ENCODE assay signal across 18 cellular contexts in genomic region chr17:72587156-72587555, GRCh38.
DNase-seq lines count a peak whose midpoint lies in the region; ATAC-seq, FAIRE-seq and TF ChIP-seq lines count a peak whose summit lies in the region.
"Had no signal": no experiment of that assay in that cellular context is flagged by ENCODE, and none has a peak within 500 bp of the region (broad histone marks: within the 10 kb centered on the region; RNA-seq: fewer than 3 reads in every experiment).

No MANE protein-coding gene starts in this region.

- H3K4me2 ChIP-seq in GM23338, result no peak overlapping the region

- H3K36me3 Mint-ChIP-seq in GM23338 (ENCODE audit: low read depth), result no peaks in the 10 kb centered on the region; the same call in 2 of the 3 replicates
- peaks cover 4% of the 10 kb centered on the region for H3K36me3 Mint-ChIP-seq in neural crest cell (ENCODE audit: low read depth)

- no peak for TF ChIP-seq CTCF in GM23338 (conservative IDR thresholded peaks at IDR 0.05; ENCODE audit: low read depth in 2 of 2)
- no peak for TF ChIP-seq CTCF in RWPE1 (conservative IDR thresholded peaks at IDR 0.05; ENCODE audit: low read depth)
- no peak for TF ChIP-seq CTCF in neural crest cell (conservative IDR thresholded peaks at IDR 0.05)

- H3K4me3 Mint-ChIP-seq in GM23338 (no peak overlapping the region), neural crest cell (peak overlapping the region; percentile 71)
- H3K4me3 Mint-ChIP-seq: stimulated activated naive CD8-positive, alpha-beta T cell treated with anti-CD3 and anti-CD28 coated beads, Interleukin-15, amount 100 ng/mL, for 72 hours had no signal

- no peaks in the 10 kb centered on the region for H3F3A ChIP-seq in GM23338 (replicated peaks; ENCODE audit: low read depth)

- peaks cover 16% of the 10 kb centered on the region for H3K4me1 ChIP-seq in GM23338 (ENCODE audit: insufficient read depth)
- H3K4me1 ChIP-seq: ascending aorta had no signal

- H3K4me1 Mint-ChIP-seq in GM23338 (peaks cover 37% of the 10 kb centered on the region), neural crest cell (peaks cover 38% of the 10 kb centered on the region)

- H4K20me1 ChIP-seq in GM23338 (replicated peaks; ENCODE audit: insufficient read depth), result no peaks in the 10 kb centered on the region

- DNase-seq in GM23338 (ENCODE audit: low spot score) (no peak), RWPE1 (ENCODE audit: low spot score) (peak; percentile 72), neural crest cell (ENCODE audit: low read depth, low spot score) (no peak), GM12892 (ENCODE audit: insufficient read length) (no peak), GOT3 (lab: John Stamatoyannopoulos, UW) (no peak), COLO668 (lab: John Stamatoyannopoulos, UW; ENCODE audit: unreplicated experiment) (no peak)
- DNase-seq: activated CD8-positive, alpha-beta memory T cell treated with anti-CD3 and anti-CD28 coated beads for 24 hours; activated effector memory CD4-positive, alpha-beta T cell treated with Interleukin-2 at 50 U/mL for 16 hours; C1 segment of cervical spinal cord; KG1; mesendoderm; NCI-H146; NCI-H345; stimulated activated naive CD8-positive, alpha-beta T cell treated with anti-CD3 and anti-CD28 coated beads, Interleukin-15, amount 100 ng/mL, for 72 hours had no signal

- peaks cover 21% of the 10 kb centered on the region for H3K27me3 Mint-ChIP-seq in GM23338 (ENCODE audit: insufficient read depth, low read depth, poor library complexity)
- H3K27me3 Mint-ChIP-seq in neural crest cell (ENCODE audit: low read depth), result peaks cover 60% of the 10 kb centered on the region

- H3K79me2 ChIP-seq in GM23338 (replicated peaks; ENCODE audit: insufficient read depth), result 0 out of 2 replicates have a peak, but pooled peaks cover 3% of the 10 kb centered on the region

- H3K36me3 ChIP-seq in GM23338 (ENCODE audit: insufficient read depth), result no peaks in the 10 kb centered on the region; the same call in 1 of the 2 replicates
- H3K36me3 ChIP-seq: ascending aorta, neutrophil had no signal

- H3K9me2 ChIP-seq in GM23338 (ENCODE audit: insufficient read depth), result no peaks in the 10 kb centered on the region

- TF ChIP-seq POLR2A in GM12892 (IDR thresholded peaks at IDR 0.05; ENCODE audit: low read depth, low read length), result no peak

- ATAC-seq in GM23338 (no peak), GM18861 (IDR thresholded peaks at IDR 0.05; ENCODE audit: unreplicated experiment) (no peak)
- ATAC-seq: stimulated activated naive CD8-positive, alpha-beta T cell treated with anti-CD3 and anti-CD28 coated beads, Interleukin-15, amount 100 ng/mL, for 72 hours had no signal

- no peak overlapping the region for H3K4me3 ChIP-seq in GM23338
- H3K4me3 ChIP-seq: ascending aorta had no signal

- H3K27me3 ChIP-seq in GM23338 (ENCODE audit: insufficient read depth), result peaks cover 40% of the 10 kb centered on the region
- H3K27me3 ChIP-seq: ascending aorta had no signal

- CTCF ChIA-PET in RWPE1 (lab: Yijun Ruan, JAX), result interaction anchor here (0.5 to 2.0 kb wide), 4 partner anchors 16 to 634 kb away, joined by 3 to 9 read pairs (median 6); no protein-coding TSS in a partner anchor

- H3K9me3 Mint-ChIP-seq in GM23338 (no peaks in the 10 kb centered on the region; the same call in 2 of the 3 replicates), neural crest cell (no peaks in the 10 kb centered on the region)
- H3K9me3 Mint-ChIP-seq: stimulated activated naive CD8-positive, alpha-beta T cell treated with anti-CD3 and anti-CD28 coated beads, Interleukin-15, amount 100 ng/mL, for 72 hours had no signal

- no peak overlapping the region for H3K27ac Mint-ChIP-seq in GM23338
- no peak overlapping the region for H3K27ac Mint-ChIP-seq in neural crest cell (ENCODE audit: unreplicated experiment)
- H3K27ac Mint-ChIP-seq: stimulated activated naive CD8-positive, alpha-beta T cell treated with anti-CD3 and anti-CD28 coated beads, Interleukin-15, amount 100 ng/mL, for 72 hours had no signal

- peak overlapping the region; percentile 59; the same call in 1 of the 2 replicates for H2AFZ ChIP-seq in GM23338

- no peak overlapping the region for H3K27ac ChIP-seq in GM23338 (ENCODE audit: low read depth)
- H3K27ac ChIP-seq in RWPE1, result peak overlapping the region; percentile 98
- H3K27ac ChIP-seq in cingulate gyrus (ENCODE audit: low read depth, low read length), result peak overlapping the region; percentile 19
- H3K27ac ChIP-seq: ascending aorta, neutrophil had no signal

- no peak for FAIRE-seq in GM12892 (lab: Jason Lieb, UNC)

- POLR2A ChIA-PET in RWPE1 (lab: Yijun Ruan, JAX; ENCODE audit: low non-redundant PET), result interaction anchor here (0.5 kb wide), 1 partner anchor 746 kb away, joined by 4 read pairs; no protein-coding TSS in a partner anchor

TF ChIP-seq in GM23338, 12 proteins besides CTCF, POLR2A, EP300 and RAD21:
- no peak for TF ChIP-seq EZH2phosphoT487 (IDR thresholded peaks at IDR 0.05; ENCODE audit: unreplicated experiment)
- TF ChIP-seq ETS1 (IDR thresholded peaks at IDR 0.05), result no peak
- TF ChIP-seq REST (IDR thresholded peaks at IDR 0.05; ENCODE audit: unreplicated experiment), result no peak
- TF ChIP-seq EZH2 (IDR thresholded peaks at IDR 0.05; ENCODE audit: low read depth, unreplicated experiment), result no peak
- no peak for TF ChIP-seq POLR2AphosphoS5 (IDR thresholded peaks at IDR 0.05; ENCODE audit: low read depth)
- TF ChIP-seq ZNF331 (CRISPR knock-in tag; IDR thresholded peaks at IDR 0.05; ENCODE audit: low read depth), result no peak
- no peak for TF ChIP-seq JUNB (IDR thresholded peaks at IDR 0.05; ENCODE audit: unreplicated experiment)
